ENCODE assay signal across 11 cellular contexts in the genomic region with DNA sequence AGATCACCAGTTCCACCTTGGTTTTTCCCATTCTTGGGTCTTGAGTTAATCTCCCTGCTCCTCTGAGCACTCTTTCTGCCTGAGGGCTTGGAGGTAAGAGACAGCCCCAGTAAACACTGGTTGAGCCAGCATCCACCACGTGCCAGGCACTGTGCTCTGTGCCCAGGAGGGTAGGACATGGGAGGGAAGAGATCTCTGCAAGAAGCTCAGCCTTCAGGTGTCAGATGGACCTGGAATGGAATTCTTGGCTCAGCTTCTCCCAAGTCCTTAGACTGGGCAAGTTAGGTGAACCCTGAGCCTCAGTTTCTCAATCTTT. TPM values are rescaled to one million over a fixed set of nuclear protein-coding genes. Genes with fewer than 3 reads are reported as not detected.
A peak's percentile ranks its signal among the peaks of the same experiment; 100 is the strongest.
DNase-seq lines count a peak whose midpoint lies in the region; ATAC-seq and TF ChIP-seq lines count a peak whose summit lies in the region.
"Had no signal": no experiment of that assay in that cellular context is flagged by ENCODE, and none has a peak within 500 bp of the region (broad histone marks: within the 10 kb centered on the region; RNA-seq: fewer than 3 reads in every experiment).

No MANE protein-coding gene starts in this region.

- no peaks in the 10 kb centered on the region for H3K9me2 ChIP-seq in GM23338 (ENCODE audit: insufficient read depth)

- H3K4me3 ChIP-seq in GM23338: 0 out of 2 replicates have a peak overlapping the region, but pooled peaks have one; percentile 20
- peak overlapping the region; percentile 95 for H3K4me3 ChIP-seq in fibroblast of villous mesenchyme (ENCODE audit: low read depth, low read length)
- peak overlapping the region; percentile 4 to 62 (median 48) for H3K4me3 ChIP-seq in skeletal muscle tissue (ENCODE audit: low read length in 3 of 3)

- H3K36me3 Mint-ChIP-seq in GM23338 (ENCODE audit: low read depth) (peaks cover 14% of the 10 kb centered on the region), osteocyte (ENCODE audit: unreplicated experiment) (peaks cover 11% of the 10 kb centered on the region)
- peaks cover 2% of the 10 kb centered on the region for H3K36me3 Mint-ChIP-seq in activated naive CD8-positive, alpha-beta T cell treated with anti-CD3 and anti-CD28 coated beads, Interleukin-2, amount 50 U/mL, for 24 hours (ENCODE audit: low read depth)

- no peak overlapping the region for H2AFZ ChIP-seq in GM23338

- H3F3A ChIP-seq in GM23338 (replicated peaks; ENCODE audit: low read depth): peaks cover 29% of the 10 kb centered on the region; the same call in 1 of the 2 replicates

- H3K9me3 ChIP-seq in skeletal muscle tissue (ENCODE audit: control insufficient read depth in 3 of 3, low read length in 3 of 3): no peaks in the 10 kb centered on the region

- DNase-seq in GM23338 (ENCODE audit: low spot score) (no peak), fibroblast of villous mesenchyme (ENCODE audit: low read depth) (no peak), SKM-1 (lab: John Stamatoyannopoulos, UW; ENCODE audit: unreplicated experiment) (no peak), osteocyte (ENCODE audit: extremely low spot score, unreplicated experiment) (no peak)
- no peak for DNase-seq in activated naive CD8-positive, alpha-beta T cell treated with anti-CD3 and anti-CD28 coated beads, Interleukin-2, amount 50 U/mL, for 24 hours
- DNase-seq: NCI-H510A, T-helper 1 cell had no signal

- TF ChIP-seq CTCF in GM23338 (conservative IDR thresholded peaks at IDR 0.05; ENCODE audit: low read depth in 2 of 2) (no peak), fibroblast of villous mesenchyme (IDR thresholded peaks at IDR 0.05; ENCODE audit: insufficient read depth, low read depth, low read length) (no peak), osteocyte (IDR thresholded peaks at IDR 0.05) (no peak)

- peak overlapping the region; percentile 59; the same call in 1 of the 2 replicates for H3K27ac ChIP-seq in GM23338 (ENCODE audit: low read depth)
- peak overlapping the region; percentile 49 for H3K27ac ChIP-seq in skeletal muscle tissue (ENCODE audit: low read depth, low read length)

- H3K9ac ChIP-seq in skeletal muscle tissue (ENCODE audit: low read depth in 1 of 3, low read length in 3 of 3): peak overlapping the region in 1 of 3 donors; percentile 93

- H3K4me3 Mint-ChIP-seq in GM23338 (peak overlapping the region; percentile 74; the same call in 2 of the 3 replicates), osteocyte (ENCODE audit: unreplicated experiment) (no peak overlapping the region)
- H3K4me3 Mint-ChIP-seq in activated naive CD8-positive, alpha-beta T cell treated with anti-CD3 and anti-CD28 coated beads, Interleukin-2, amount 50 U/mL, for 24 hours: peak overlapping the region; percentile 74
- H3K4me3 Mint-ChIP-seq: stimulated activated effector memory CD8-positive, alpha-beta T cell treated with anti-CD3 and anti-CD28 coated beads, Interleukin-12 subunit alpha, Interleukin-12 subunit beta, amount 100 ng/mL, for 72 hours had no signal

- H3K27ac Mint-ChIP-seq in GM23338 (no peak overlapping the region), osteocyte (ENCODE audit: unreplicated experiment) (no peak overlapping the region)
- no peak overlapping the region for H3K27ac Mint-ChIP-seq in activated naive CD8-positive, alpha-beta T cell treated with anti-CD3 and anti-CD28 coated beads, Interleukin-2, amount 50 U/mL, for 24 hours

- H3K27me3 Mint-ChIP-seq in GM23338 (ENCODE audit: insufficient read depth, low read depth, poor library complexity) (peaks cover 12% of the 10 kb centered on the region), osteocyte (ENCODE audit: unreplicated experiment) (no peaks in the 10 kb centered on the region)
- no peaks in the 10 kb centered on the region for H3K27me3 Mint-ChIP-seq in activated naive CD8-positive, alpha-beta T cell treated with anti-CD3 and anti-CD28 coated beads, Interleukin-2, amount 50 U/mL, for 24 hours

- H3K4me1 ChIP-seq in GM23338 (ENCODE audit: insufficient read depth): peaks cover 28% of the 10 kb centered on the region
- H3K4me1 ChIP-seq in skeletal muscle tissue (ENCODE audit: control insufficient read depth in 3 of 3, insufficient read depth in 3 of 3, low read length in 3 of 3): peaks cover 61 to 78% (median 63%) of the 10 kb centered on the region in 3 donors

- H3K27me3 ChIP-seq in GM23338 (ENCODE audit: insufficient read depth) (no peaks in the 10 kb centered on the region), skeletal muscle tissue (ENCODE audit: control insufficient read depth in 3 of 3, insufficient read depth in 3 of 3, low read length in 3 of 3) (no peaks in the 10 kb centered on the region)

- H3K4me2 ChIP-seq in GM23338: 0 out of 2 replicates have a peak overlapping the region, but pooled peaks have one; percentile 43

- H4K20me1 ChIP-seq in GM23338 (replicated peaks; ENCODE audit: insufficient read depth): peaks cover 31% of the 10 kb centered on the region

- ATAC-seq in GM23338 (no peak), GM21786 (IDR thresholded peaks at IDR 0.05; ENCODE audit: unreplicated experiment) (no peak), GM19351 (IDR thresholded peaks at IDR 0.05; ENCODE audit: unreplicated experiment) (no peak)
- no peak for ATAC-seq in activated naive CD8-positive, alpha-beta T cell treated with anti-CD3 and anti-CD28 coated beads, Interleukin-2, amount 50 U/mL, for 24 hours
- ATAC-seq: stimulated activated effector memory CD8-positive, alpha-beta T cell treated with anti-CD3 and anti-CD28 coated beads, Interleukin-12 subunit alpha, Interleukin-12 subunit beta, amount 100 ng/mL, for 72 hours had no signal

- H3K36me3 ChIP-seq in GM23338 (ENCODE audit: insufficient read depth): peaks cover 7% of the 10 kb centered on the region; the same call in 1 of the 2 replicates
- peaks cover 24 to 30% (median 29%) of the 10 kb centered on the region in 3 donors for H3K36me3 ChIP-seq in skeletal muscle tissue (ENCODE audit: control insufficient read depth in 3 of 3, insufficient read depth in 3 of 3, low read length in 3 of 3)

- H3K4me1 Mint-ChIP-seq in GM23338 (peaks cover 30% of the 10 kb centered on the region), osteocyte (ENCODE audit: unreplicated experiment) (peaks cover 20% of the 10 kb centered on the region)
- H3K4me1 Mint-ChIP-seq in activated naive CD8-positive, alpha-beta T cell treated with anti-CD3 and anti-CD28 coated beads, Interleukin-2, amount 50 U/mL, for 24 hours: peaks cover 24% of the 10 kb centered on the region

- no peaks in the 10 kb centered on the region for H3K9me3 Mint-ChIP-seq in GM23338
- H3K9me3 Mint-ChIP-seq in activated naive CD8-positive, alpha-beta T cell treated with anti-CD3 and anti-CD28 coated beads, Interleukin-2, amount 50 U/mL, for 24 hours: no peaks in the 10 kb centered on the region
- no peaks in the 10 kb centered on the region for H3K9me3 Mint-ChIP-seq in osteocyte (ENCODE audit: unreplicated experiment)
- H3K9me3 Mint-ChIP-seq: stimulated activated effector memory CD8-positive, alpha-beta T cell treated with anti-CD3 and anti-CD28 coated beads, Interleukin-12 subunit alpha, Interleukin-12 subunit beta, amount 100 ng/mL, for 72 hours had no signal

- peaks cover 60% of the 10 kb centered on the region for H3K79me2 ChIP-seq in GM23338 (replicated peaks; ENCODE audit: insufficient read depth)

TF ChIP-seq in GM23338, 12 proteins besides CTCF, POLR2A, EP300 and RAD21 (continues in another document):
- TF ChIP-seq JUNB (IDR thresholded peaks at IDR 0.05; ENCODE audit: unreplicated experiment): no peak
- no peak for TF ChIP-seq EZH2 (IDR thresholded peaks at IDR 0.05; ENCODE audit: low read depth, unreplicated experiment)
- TF ChIP-seq, protein P1, sequence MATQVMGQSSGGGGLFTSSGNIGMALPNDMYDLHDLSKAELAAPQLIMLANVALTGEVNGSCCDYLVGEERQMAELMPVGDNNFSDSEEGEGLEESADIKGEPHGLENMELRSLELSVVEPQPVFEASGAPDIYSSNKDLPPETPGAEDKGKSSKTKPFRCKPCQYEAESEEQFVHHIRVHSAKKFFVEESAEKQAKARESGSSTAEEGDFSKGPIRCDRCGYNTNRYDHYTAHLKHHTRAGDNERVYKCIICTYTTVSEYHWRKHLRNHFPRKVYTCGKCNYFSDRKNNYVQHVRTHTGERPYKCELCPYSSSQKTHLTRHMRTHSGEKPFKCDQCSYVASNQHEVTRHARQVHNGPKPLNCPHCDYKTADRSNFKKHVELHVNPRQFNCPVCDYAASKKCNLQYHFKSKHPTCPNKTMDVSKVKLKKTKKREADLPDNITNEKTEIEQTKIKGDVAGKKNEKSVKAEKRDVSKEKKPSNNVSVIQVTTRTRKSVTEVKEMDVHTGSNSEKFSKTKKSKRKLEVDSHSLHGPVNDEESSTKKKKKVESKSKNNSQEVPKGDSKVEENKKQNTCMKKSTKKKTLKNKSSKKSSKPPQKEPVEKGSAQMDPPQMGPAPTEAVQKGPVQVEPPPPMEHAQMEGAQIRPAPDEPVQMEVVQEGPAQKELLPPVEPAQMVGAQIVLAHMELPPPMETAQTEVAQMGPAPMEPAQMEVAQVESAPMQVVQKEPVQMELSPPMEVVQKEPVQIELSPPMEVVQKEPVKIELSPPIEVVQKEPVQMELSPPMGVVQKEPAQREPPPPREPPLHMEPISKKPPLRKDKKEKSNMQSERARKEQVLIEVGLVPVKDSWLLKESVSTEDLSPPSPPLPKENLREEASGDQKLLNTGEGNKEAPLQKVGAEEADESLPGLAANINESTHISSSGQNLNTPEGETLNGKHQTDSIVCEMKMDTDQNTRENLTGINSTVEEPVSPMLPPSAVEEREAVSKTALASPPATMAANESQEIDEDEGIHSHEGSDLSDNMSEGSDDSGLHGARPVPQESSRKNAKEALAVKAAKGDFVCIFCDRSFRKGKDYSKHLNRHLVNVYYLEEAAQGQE (IDR thresholded peaks at IDR 0.05; ENCODE audit: unreplicated experiment): no peak
- TF ChIP-seq POLR2AphosphoS5 (IDR thresholded peaks at IDR 0.05; ENCODE audit: low read depth): no peak

RNA-seq across cellular contexts. Expression of gene ZYX, which starts 2.5 kb away (rescaled TPM):
- 132 and 141 TPM in 2 replicates for total RNA-seq in GM23338 (2014; rRNA removed; shearing (Covaris generic))
- 108 and 111 TPM in 2 replicates for polyA plus RNA-seq in GM23338 (2016; fragmentation: Nextera tagmentation; extraction: Ambion mirVana)
- 71.7 and 96.3 TPM in 2 replicates for total RNA-seq in fibroblast of villous mesenchyme
- 17.7 TPM for total RNA-seq in skeletal muscle tissue
- total RNA-seq in osteocyte: 370 and 412 TPM in 2 replicates

RNA-seq across cellular contexts. Expression of gene FAM131B, which starts 21.1 kb away (rescaled TPM):
- 28.8 and 30.2 TPM in 2 replicates for total RNA-seq in GM23338 (2014; rRNA removed; shearing (Covaris generic))
- polyA plus RNA-seq in GM23338 (2016; fragmentation: Nextera tagmentation; extraction: Ambion mirVana): 4.7 and 5.4 TPM in 2 replicates
- 1.3 and 2.2 TPM in 2 replicates for total RNA-seq in fibroblast of villous mesenchyme
- 1.0 TPM for total RNA-seq in skeletal muscle tissue
- total RNA-seq in osteocyte: 17.0 and 18.4 TPM in 2 replicates

RNA-seq across cellular contexts. Expression of gene EPHA1, which starts 25.1 kb away (rescaled TPM):
- 119 and 154 TPM in 2 replicates for total RNA-seq in GM23338 (2014; rRNA removed; shearing (Covaris generic))
- polyA plus RNA-seq in GM23338 (2016; fragmentation: Nextera tagmentation; extraction: Ambion mirVana): 60.7 and 66.1 TPM in 2 replicates
- total RNA-seq in fibroblast of villous mesenchyme (0.32 TPM in 1 of 2 replicates, not detected in the other), skeletal muscle tissue (0.52 TPM), osteocyte (not detected in 2 replicates)

RNA-seq across cellular contexts. Expression of gene TAS2R60, which starts 59.7 kb away (rescaled TPM):
- total RNA-seq in GM23338 (2014; rRNA removed; shearing (Covaris generic)): 4.0 and 5.0 TPM in 2 replicates
- 0.37 TPM in 1 of 2 replicates, not detected in the other for polyA plus RNA-seq in GM23338 (2016; fragmentation: Nextera tagmentation; extraction: Ambion mirVana)
- total RNA-seq in fibroblast of villous mesenchyme (not detected in 2 replicates), skeletal muscle tissue (not detected), osteocyte (not detected in 2 replicates)

Comparison
In these comparisons a context has a peak if more than half of its experiments do, and no peak if none do; other contexts are left out.
1. H3K4me3 ChIP-seq: peak in every context shown above with its lines; median percentile 95 in fibroblast of villous mesenchyme; 48 in skeletal muscle tissue; 20 in GM23338.
2. RNA of gene EPHA1, which starts 25.1 kb away (total RNA-seq): 119 to 154 TPM in GM23338; 0.52 TPM in skeletal muscle tissue (single experiment), 0.32 TPM in fibroblast of villous mesenchyme and not detected in osteocyte; every median in the first group is over 10 times any median in the second.